ENCODE assay signal across 1 cellular context in genomic region chr2:46751897-46752296, GRCh38.
TF ChIP-seq lines count a peak whose summit lies in the region.

No MANE protein-coding gene starts in this region.

TF ChIP-seq in SK-N-SH, 30 proteins besides CTCF, POLR2A, EP300 and RAD21 (continued from another document):
- TF ChIP-seq, protein P1, sequence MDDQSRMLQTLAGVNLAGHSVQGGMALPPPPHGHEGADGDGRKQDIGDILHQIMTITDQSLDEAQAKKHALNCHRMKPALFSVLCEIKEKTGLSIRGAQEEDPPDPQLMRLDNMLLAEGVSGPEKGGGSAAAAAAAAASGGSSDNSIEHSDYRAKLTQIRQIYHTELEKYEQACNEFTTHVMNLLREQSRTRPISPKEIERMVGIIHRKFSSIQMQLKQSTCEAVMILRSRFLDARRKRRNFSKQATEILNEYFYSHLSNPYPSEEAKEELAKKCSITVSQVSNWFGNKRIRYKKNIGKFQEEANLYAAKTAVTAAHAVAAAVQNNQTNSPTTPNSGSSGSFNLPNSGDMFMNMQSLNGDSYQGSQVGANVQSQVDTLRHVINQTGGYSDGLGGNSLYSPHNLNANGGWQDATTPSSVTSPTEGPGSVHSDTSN (IDR thresholded peaks at IDR 0.05): no peak
- no peak for TF ChIP-seq SIN3A (IDR thresholded peaks at IDR 0.05; ENCODE audit: borderline replicate concordance, low read depth, low read length)
